ENCODE assay signal across 19 cellular contexts in the genomic region with DNA sequence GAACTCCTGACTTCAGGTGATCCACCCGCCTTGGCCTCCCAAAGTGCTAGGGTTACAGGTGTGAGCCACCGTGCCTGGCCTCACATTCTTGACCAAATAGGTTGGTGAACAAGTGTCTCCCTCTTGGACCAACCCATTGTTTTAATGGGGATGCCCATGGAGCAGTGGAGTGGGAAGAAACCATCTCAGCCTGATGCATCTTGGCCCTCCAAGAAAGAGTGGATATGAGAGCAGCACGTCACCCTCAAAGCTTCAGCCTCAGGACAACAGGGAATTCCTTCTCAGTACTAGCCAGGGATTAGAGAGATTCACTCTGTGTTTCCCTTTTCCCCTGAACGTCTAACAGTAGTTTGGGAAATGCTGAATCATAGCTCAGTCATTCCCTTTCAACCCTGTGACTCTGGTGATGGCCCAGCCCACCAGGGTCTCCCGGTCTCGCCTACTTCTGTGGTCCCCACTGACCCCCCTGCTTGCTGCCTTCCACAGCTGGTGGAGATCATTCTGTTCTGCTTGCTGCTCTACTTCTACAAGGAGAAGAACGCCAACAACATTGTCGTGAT.
"Had no signal": no experiment of that assay in that cellular context is flagged by ENCODE, and none has a peak within 500 bp of the region (broad histone marks: within the 10 kb centered on the region; RNA-seq: fewer than 3 reads in every experiment).

No MANE protein-coding gene starts in this region.

- ATAC-seq: foreskin keratinocyte; lower lobe of right lung; natural killer cell treated with Interleukin-12 subunit alpha and Interleukin-12 subunit beta and Interleukin-15 and Interleukin-18, amount 100 ng/mL, for 72 hours; pancreas; right cardiac atrium had no signal

- FAIRE-seq: keratinocyte, pancreas had no signal

- H3K4me3 Mint-ChIP-seq: immature natural killer cell; memory B cell; mesothelial cell of epicardium; natural killer cell treated with Interleukin-12 subunit alpha and Interleukin-12 subunit beta and Interleukin-15 and Interleukin-18, amount 100 ng/mL, for 72 hours; type B pancreatic cell had no signal

- H3K27ac ChIP-seq: esophagus squamous epithelium, foreskin keratinocyte, left ventricle myocardium inferior, lower lobe of right lung, pancreas, uterus had no signal

- DNase-seq: dermis blood vessel endothelial cell; esophagus squamous epithelium; foreskin keratinocyte; immature natural killer cell; left ventricle myocardium inferior; lower lobe of right lung; occipital lobe; pancreas; right cardiac atrium; stimulated activated CD4-positive, alpha-beta T cell treated with anti-CD3 and anti-CD28 coated beads, Interleukin-2, amount 100 ng/mL, for 48 hours; stimulated activated naive CD4-positive, alpha-beta T cell treated with Interleukin-2 at 50 U/mL for 16 hours; uterus had no signal

- H3K27me3 Mint-ChIP-seq: memory B cell; natural killer cell treated with Interleukin-12 subunit alpha and Interleukin-12 subunit beta and Interleukin-15 and Interleukin-18, amount 100 ng/mL, for 72 hours; progenitor cell of endocrine pancreas; type B pancreatic cell had no signal

- H3K27me3 ChIP-seq: esophagus squamous epithelium, foreskin keratinocyte, pancreas, uterus had no signal

- H3K4me1 Mint-ChIP-seq: immature natural killer cell, memory B cell had no signal

- H3K36me3 ChIP-seq: uterus had no signal

- H3K9me3 Mint-ChIP-seq: immature natural killer cell; memory B cell; mesothelial cell of epicardium; natural killer cell treated with Interleukin-12 subunit alpha and Interleukin-12 subunit beta and Interleukin-15 and Interleukin-18, amount 100 ng/mL, for 72 hours; type B pancreatic cell had no signal

- H3K27ac Mint-ChIP-seq: immature natural killer cell; memory B cell; natural killer cell treated with Interleukin-12 subunit alpha and Interleukin-12 subunit beta and Interleukin-15 and Interleukin-18, amount 100 ng/mL, for 72 hours; progenitor cell of endocrine pancreas; type B pancreatic cell had no signal

- H3K4me3 ChIP-seq: esophagus squamous epithelium, left ventricle myocardium inferior, lower lobe of right lung, pancreas, smooth muscle cell, uterus had no signal

- H3K4me2 ChIP-seq: smooth muscle cell had no signal

- H3K4me1 ChIP-seq: esophagus squamous epithelium, foreskin keratinocyte, left ventricle myocardium inferior, lower lobe of right lung, pancreas, uterus had no signal

- H3K9me3 ChIP-seq: esophagus squamous epithelium, left ventricle myocardium inferior, lower lobe of right lung, pancreas, uterus had no signal
